25 cellular contexts compared by ENCODE assay signal in the genomic region with DNA sequence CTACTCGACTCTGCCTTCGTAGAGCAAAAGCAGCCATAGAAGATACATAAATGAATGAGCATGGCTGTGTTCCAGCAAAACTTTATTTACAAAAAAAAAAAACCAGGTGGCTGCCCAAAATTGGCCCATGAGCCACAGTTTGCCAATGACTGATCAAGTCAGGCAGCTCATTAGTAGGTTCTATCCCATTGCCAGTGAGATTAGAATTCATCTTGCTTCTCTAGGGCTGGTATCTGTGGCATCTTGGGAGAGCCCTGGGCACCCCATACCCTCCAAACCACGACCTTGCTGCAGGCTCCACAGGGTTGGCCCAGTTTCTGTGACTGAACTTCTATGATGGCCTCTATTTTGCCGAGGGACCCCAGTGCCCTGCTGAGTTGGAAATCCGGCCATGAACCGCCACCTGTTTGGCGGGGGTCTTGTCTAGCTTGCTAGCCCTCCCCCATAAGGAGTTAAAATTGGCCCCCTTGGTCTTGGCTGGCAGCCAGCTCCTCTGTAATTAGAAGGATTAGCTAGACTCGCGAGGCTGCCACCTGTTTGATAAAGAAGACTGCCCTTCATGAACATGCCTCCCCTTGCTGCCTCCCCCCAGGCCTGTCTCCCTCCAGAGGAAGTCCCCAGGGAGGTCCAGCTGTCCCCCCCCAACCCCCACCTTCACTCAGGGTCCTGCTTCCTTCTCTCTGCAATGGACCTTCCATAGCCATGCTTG.
DNase-seq lines count a peak whose midpoint lies in the region; ATAC-seq and TF ChIP-seq lines count a peak whose summit lies in the region.
"Had no signal": no experiment of that assay in that cellular context is flagged by ENCODE, and none has a peak within 500 bp of the region (broad histone marks: within the 10 kb centered on the region; RNA-seq: fewer than 3 reads in every experiment).

No MANE protein-coding gene starts in this region.

- peaks cover 65% of the 10 kb centered on the region for H3K4me1 ChIP-seq in Loucy (ENCODE audit: insufficient read depth, low read length, poor library complexity, severe bottlenecking)
- peaks cover 0 to 41% (median 17%) of the 10 kb centered on the region in 6 donors for H3K4me1 ChIP-seq in spleen
- H3K4me1 ChIP-seq in CD8-positive, alpha-beta memory T cell (ENCODE audit: insufficient read depth, low read length) = peaks cover 8% of the 10 kb centered on the region
- H3K4me1 ChIP-seq: tibial artery had no signal

- no peak for ATAC-seq in GM19324 (IDR thresholded peaks at IDR 0.05; ENCODE audit: low FRiP score, unreplicated experiment)
- ATAC-seq: activated CD4-positive, CD25-positive, alpha-beta regulatory T cell treated with anti-CD3 and anti-CD28 coated beads, Interleukin-2, amount 50 U/mL, for 24 hours; heart left ventricle; left ventricle myocardium superior had no signal

- H3K27me3 ChIP-seq in Loucy (ENCODE audit: insufficient read depth, low read length, poor library complexity, severe bottlenecking) (no peaks in the 10 kb centered on the region), SU-DHL-6 (ENCODE audit: low read length) (no peaks in the 10 kb centered on the region), spleen (replicated peaks in 1 of 7) (no peaks in the 10 kb centered on the region)
- H3K27me3 ChIP-seq in CD8-positive, alpha-beta memory T cell (ENCODE audit: insufficient read depth, low read length, poor library complexity, severe bottlenecking) = no peaks in the 10 kb centered on the region
- H3K27me3 ChIP-seq: heart left ventricle, tibial artery had no signal

- H3K27ac ChIP-seq in SU-DHL-6 (ENCODE audit: low read depth, low read length) = peak overlapping the region; percentile 95
- H3K27ac ChIP-seq in spleen = no peak overlapping the region
- H3K27ac ChIP-seq in CD8-positive, alpha-beta memory T cell (ENCODE audit: low read depth, low read length) = no peak overlapping the region
- H3K27ac ChIP-seq: heart left ventricle, KMS-11, skin epidermis, tibial artery had no signal

- H3K9ac ChIP-seq in Loucy (ENCODE audit: low read depth, low read length, poor library complexity, severe bottlenecking) (no peak overlapping the region), SU-DHL-6 (ENCODE audit: low read length) (peak overlapping the region; percentile 47)
- H3K9ac ChIP-seq: KMS-11 had no signal

- peak overlapping the region; percentile 15 for H3K4me2 ChIP-seq in Loucy (ENCODE audit: low read depth, low read length, poor library complexity, severe bottlenecking)
- H3K4me2 ChIP-seq in SU-DHL-6 (ENCODE audit: low read depth, low read length, poor library complexity, severe bottlenecking) = peak overlapping the region; percentile 56
- H3K4me2 ChIP-seq: KMS-11 had no signal

- H3F3A ChIP-seq in Loucy (ENCODE audit: low read depth) (no peaks in the 10 kb centered on the region), SU-DHL-6 (ENCODE audit: insufficient read depth) (peaks cover 36% of the 10 kb centered on the region)

- WGBS in spleen, 5 donors = 76 to 88% (median 80%) methylated on average over 9 of the region's 9 CpGs

- H2AFZ ChIP-seq in Loucy (ENCODE audit: low read length) = no peak overlapping the region
- H2AFZ ChIP-seq in SU-DHL-6 (ENCODE audit: low read depth, low read length, severe bottlenecking) = no peak overlapping the region

- no peak for TF ChIP-seq POLR2A in spleen (IDR thresholded peaks at IDR 0.05)

- peaks cover 0 to 2% (median 1%) of the 10 kb centered on the region in 3 donors for H3K36me3 Mint-ChIP-seq in CD8-positive, alpha-beta memory T cell
- H3K36me3 Mint-ChIP-seq in activated naive CD4-positive, alpha-beta T cell treated with anti-CD3 and anti-CD28 coated beads for 36 hours (ENCODE audit: low read depth) = no peaks in the 10 kb centered on the region

- peak; percentile 67 for DNase-seq in COR-L47 (lab: John Stamatoyannopoulos, UW)
- DNase-seq in NCI-H345 (lab: John Stamatoyannopoulos, UW) = peak; percentile 57
- DNase-seq in spleen = no peak
- no peak for DNase-seq in CD8-positive, alpha-beta memory T cell
- no peak for DNase-seq in activated naive CD4-positive, alpha-beta T cell treated with anti-CD3 and anti-CD28 coated beads for 36 hours
- DNase-seq: activated CD8-positive, alpha-beta T cell treated with anti-CD3 and anti-CD28 coated beads, Interleukin-2, amount 10 ng/mL, durations not matched to agents 7 days and 5 days; activated naive CD4-positive, alpha-beta T cell; activated T-cell treated with anti-CD3 and anti-CD28 coated beads, Interleukin-2, amount 50 U/mL, for 1 hour; amniotic stem cell; CD4-positive, alpha-beta T cell; DMS79; heart left ventricle; left ventricle myocardium superior; nephron progenitor cell; stimulated activated CD4-positive, alpha-beta T cell treated with anti-CD3 and anti-CD28 coated beads, Interleukin-4, amount 100 ng/mL, for 1 hour; T1000; tibial artery had no signal

- H3K79me2 ChIP-seq in Loucy (ENCODE audit: insufficient read depth, low read length) = peaks cover 23% of the 10 kb centered on the region; the same call in 1 of the 2 replicates
- no peaks in the 10 kb centered on the region for H3K79me2 ChIP-seq in SU-DHL-6 (ENCODE audit: insufficient read depth, low read length)

- no peak overlapping the region for H3K4me3 Mint-ChIP-seq in CD8-positive, alpha-beta memory T cell
- H3K4me3 Mint-ChIP-seq in activated naive CD4-positive, alpha-beta T cell treated with anti-CD3 and anti-CD28 coated beads for 36 hours = no peak overlapping the region
- H3K4me3 Mint-ChIP-seq: activated CD8-positive, alpha-beta T cell treated with anti-CD3 and anti-CD28 coated beads, Interleukin-2, amount 10 ng/mL, durations not matched to agents 7 days and 5 days; CD4-positive, alpha-beta T cell; dendritic cell treated with granulocyte-macrophage colony-stimulating factor and Interleukin-4, amounts not matched to agents 40 ng/mL and 50 ng/mL, for 4 days; nephron progenitor cell; stimulated activated naive CD8-positive, alpha-beta T cell treated with anti-CD3 and anti-CD28 coated beads, Interleukin-15, Interleukin-2, amounts not matched to agents 100 ng/mL and 50 ng/mL, for 24 hours had no signal

- no peaks in the 10 kb centered on the region for H3K27me3 Mint-ChIP-seq in CD8-positive, alpha-beta memory T cell
- peaks cover 11% of the 10 kb centered on the region for H3K27me3 Mint-ChIP-seq in activated naive CD4-positive, alpha-beta T cell treated with anti-CD3 and anti-CD28 coated beads for 36 hours (ENCODE audit: low read depth)
- H3K27me3 Mint-ChIP-seq: CD4-positive, alpha-beta T cell; dendritic cell treated with granulocyte-macrophage colony-stimulating factor and Interleukin-4, amounts not matched to agents 40 ng/mL and 50 ng/mL, for 4 days had no signal

- H3K4me3 ChIP-seq in Loucy (ENCODE audit: low read length, poor library complexity, severe bottlenecking) = no peak overlapping the region
- H3K4me3 ChIP-seq in SU-DHL-6 (ENCODE audit: insufficient read depth, low read length, poor library complexity, severe bottlenecking) = no peak overlapping the region
- no peak overlapping the region for H3K4me3 ChIP-seq in spleen
- H3K4me3 ChIP-seq in CD8-positive, alpha-beta memory T cell (ENCODE audit: low read length) = no peak overlapping the region
- H3K4me3 ChIP-seq: heart left ventricle, skin epidermis, tibial artery had no signal

- no peaks in the 10 kb centered on the region for H3K9me3 ChIP-seq in Loucy (ENCODE audit: insufficient read depth, low read depth, low read length)
- no peaks in the 10 kb centered on the region for H3K9me3 ChIP-seq in SU-DHL-6 (ENCODE audit: insufficient read depth, low read length)
- no peaks in the 10 kb centered on the region for H3K9me3 ChIP-seq in spleen
- H3K9me3 ChIP-seq in CD8-positive, alpha-beta memory T cell (ENCODE audit: low read length) = no peaks in the 10 kb centered on the region
- H3K9me3 ChIP-seq: heart left ventricle, tibial artery had no signal

- no peaks in the 10 kb centered on the region for H3K9me2 ChIP-seq in Loucy (replicated peaks; ENCODE audit: low read depth, low read length)
- H3K9me2 ChIP-seq in SU-DHL-6 (replicated peaks; ENCODE audit: insufficient read depth, low read length) = no peaks in the 10 kb centered on the region

- no peak overlapping the region for H3K27ac Mint-ChIP-seq in CD8-positive, alpha-beta memory T cell
- H3K27ac Mint-ChIP-seq in activated naive CD4-positive, alpha-beta T cell treated with anti-CD3 and anti-CD28 coated beads for 36 hours = no peak overlapping the region
- H3K27ac Mint-ChIP-seq: activated CD8-positive, alpha-beta T cell treated with anti-CD3 and anti-CD28 coated beads, Interleukin-2, amount 10 ng/mL, durations not matched to agents 7 days and 5 days; CD4-positive, alpha-beta T cell; dendritic cell treated with granulocyte-macrophage colony-stimulating factor and Interleukin-4, amounts not matched to agents 40 ng/mL and 50 ng/mL, for 4 days; nephron progenitor cell; stimulated activated naive CD8-positive, alpha-beta T cell treated with anti-CD3 and anti-CD28 coated beads, Interleukin-15, Interleukin-2, amounts not matched to agents 100 ng/mL and 50 ng/mL, for 24 hours had no signal

- H3K36me3 ChIP-seq in Loucy (ENCODE audit: insufficient read depth, low read length) (no peaks in the 10 kb centered on the region), SU-DHL-6 (ENCODE audit: low read length) (no peaks in the 10 kb centered on the region), spleen (no peaks in the 10 kb centered on the region)
- no peaks in the 10 kb centered on the region for H3K36me3 ChIP-seq in CD8-positive, alpha-beta memory T cell (ENCODE audit: insufficient read depth, low read length)
- H3K36me3 ChIP-seq: heart left ventricle, tibial artery had no signal

- CTCF ChIA-PET in CD8-positive, alpha-beta memory T cell (lab: Charles Lee) = no interaction called here
- CTCF ChIA-PET in activated naive CD4-positive, alpha-beta T cell treated with anti-CD3 and anti-CD28 coated beads for 36 hours (lab: Charles Lee) = no interaction called here

- POLR2A ChIA-PET in CD8-positive, alpha-beta memory T cell (lab: Charles Lee) = no interaction called here

- H4K20me1 ChIP-seq in Loucy (ENCODE audit: insufficient read depth, low read length, poor library complexity, severe bottlenecking) (no peaks in the 10 kb centered on the region), SU-DHL-6 (ENCODE audit: low read depth, low read length) (no peaks in the 10 kb centered on the region)

- TF ChIP-seq CTCF in Loucy (conservative IDR thresholded peaks at IDR 0.05; ENCODE audit: low read length) (no peak), SU-DHL-6 (IDR thresholded peaks at IDR 0.05; ENCODE audit: insufficient read depth, low read length, poor library complexity, severe bottlenecking) (no peak), spleen (IDR thresholded peaks at IDR 0.05 in 8 of 11, conservative IDR thresholded peaks at IDR 0.05 in 3 of 11) (no peak)

- intact Hi-C loops in spleen (cut with DNase I; ENCODE audit: low total_unique reads) = no loop called here
- intact Hi-C loops in activated naive CD4-positive, alpha-beta T cell treated with anti-CD3 and anti-CD28 coated beads for 36 hours (cut with micrococcal nuclease) = no loop called here

- no peaks in the 10 kb centered on the region for H3K9me3 Mint-ChIP-seq in CD8-positive, alpha-beta memory T cell
- H3K9me3 Mint-ChIP-seq in activated naive CD4-positive, alpha-beta T cell treated with anti-CD3 and anti-CD28 coated beads for 36 hours = no peaks in the 10 kb centered on the region
- H3K9me3 Mint-ChIP-seq: CD4-positive, alpha-beta T cell; dendritic cell treated with granulocyte-macrophage colony-stimulating factor and Interleukin-4, amounts not matched to agents 40 ng/mL and 50 ng/mL, for 4 days; nephron progenitor cell; stimulated activated naive CD8-positive, alpha-beta T cell treated with anti-CD3 and anti-CD28 coated beads, Interleukin-15, Interleukin-2, amounts not matched to agents 100 ng/mL and 50 ng/mL, for 24 hours had no signal

- H3K4me1 Mint-ChIP-seq in CD8-positive, alpha-beta memory T cell = peaks cover 42 to 80% (median 57%) of the 10 kb centered on the region in 3 donors
- H3K4me1 Mint-ChIP-seq in activated naive CD4-positive, alpha-beta T cell treated with anti-CD3 and anti-CD28 coated beads for 36 hours (ENCODE audit: low read depth) = no peaks in the 10 kb centered on the region

Comparison
In these comparisons a context has a peak if more than half of its experiments do, and no peak if none do; other contexts are left out.
1. DNase-seq: peak in COR-L47 (single experiment) and NCI-H345 (single experiment); none in spleen (single experiment), CD8-positive, alpha-beta memory T cell (0 of 5) and activated naive CD4-positive, alpha-beta T cell treated with anti-CD3 and anti-CD28 coated beads for 36 hours (single experiment).